In the genomic region with DNA sequence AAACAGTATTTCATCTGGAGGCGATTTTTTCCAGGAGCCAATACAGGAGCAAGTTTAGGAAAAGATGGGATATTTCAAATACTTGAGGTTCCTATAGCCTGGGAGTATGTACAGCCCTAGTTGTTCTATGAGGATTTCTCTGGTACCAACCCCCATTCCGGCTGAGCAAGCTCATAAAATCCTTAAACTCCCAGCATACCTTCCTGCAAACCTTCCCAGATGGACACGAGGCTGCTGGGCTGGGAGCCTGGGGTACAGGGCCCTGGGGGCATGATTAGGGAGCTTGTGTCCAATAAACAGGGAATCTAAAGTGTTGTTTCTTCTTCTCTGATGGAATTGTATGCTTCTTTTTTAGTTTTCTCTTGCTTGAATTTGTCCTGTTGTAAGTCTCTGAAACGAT, we compare ENCODE assay signal across 1 cellular context.
TF ChIP-seq lines count a peak whose summit lies in the region.

No MANE protein-coding gene starts in this region.

TF ChIP-seq in HepG2, 621 proteins besides CTCF, POLR2A, EP300 and RAD21:
- no peak for TF ChIP-seq MAFG (CRISPR knock-in tag; IDR thresholded peaks at IDR 0.05)
- TF ChIP-seq ETS1 (CRISPR knock-in tag; IDR thresholded peaks at IDR 0.05) = no peak
- TF ChIP-seq, protein P1, sequence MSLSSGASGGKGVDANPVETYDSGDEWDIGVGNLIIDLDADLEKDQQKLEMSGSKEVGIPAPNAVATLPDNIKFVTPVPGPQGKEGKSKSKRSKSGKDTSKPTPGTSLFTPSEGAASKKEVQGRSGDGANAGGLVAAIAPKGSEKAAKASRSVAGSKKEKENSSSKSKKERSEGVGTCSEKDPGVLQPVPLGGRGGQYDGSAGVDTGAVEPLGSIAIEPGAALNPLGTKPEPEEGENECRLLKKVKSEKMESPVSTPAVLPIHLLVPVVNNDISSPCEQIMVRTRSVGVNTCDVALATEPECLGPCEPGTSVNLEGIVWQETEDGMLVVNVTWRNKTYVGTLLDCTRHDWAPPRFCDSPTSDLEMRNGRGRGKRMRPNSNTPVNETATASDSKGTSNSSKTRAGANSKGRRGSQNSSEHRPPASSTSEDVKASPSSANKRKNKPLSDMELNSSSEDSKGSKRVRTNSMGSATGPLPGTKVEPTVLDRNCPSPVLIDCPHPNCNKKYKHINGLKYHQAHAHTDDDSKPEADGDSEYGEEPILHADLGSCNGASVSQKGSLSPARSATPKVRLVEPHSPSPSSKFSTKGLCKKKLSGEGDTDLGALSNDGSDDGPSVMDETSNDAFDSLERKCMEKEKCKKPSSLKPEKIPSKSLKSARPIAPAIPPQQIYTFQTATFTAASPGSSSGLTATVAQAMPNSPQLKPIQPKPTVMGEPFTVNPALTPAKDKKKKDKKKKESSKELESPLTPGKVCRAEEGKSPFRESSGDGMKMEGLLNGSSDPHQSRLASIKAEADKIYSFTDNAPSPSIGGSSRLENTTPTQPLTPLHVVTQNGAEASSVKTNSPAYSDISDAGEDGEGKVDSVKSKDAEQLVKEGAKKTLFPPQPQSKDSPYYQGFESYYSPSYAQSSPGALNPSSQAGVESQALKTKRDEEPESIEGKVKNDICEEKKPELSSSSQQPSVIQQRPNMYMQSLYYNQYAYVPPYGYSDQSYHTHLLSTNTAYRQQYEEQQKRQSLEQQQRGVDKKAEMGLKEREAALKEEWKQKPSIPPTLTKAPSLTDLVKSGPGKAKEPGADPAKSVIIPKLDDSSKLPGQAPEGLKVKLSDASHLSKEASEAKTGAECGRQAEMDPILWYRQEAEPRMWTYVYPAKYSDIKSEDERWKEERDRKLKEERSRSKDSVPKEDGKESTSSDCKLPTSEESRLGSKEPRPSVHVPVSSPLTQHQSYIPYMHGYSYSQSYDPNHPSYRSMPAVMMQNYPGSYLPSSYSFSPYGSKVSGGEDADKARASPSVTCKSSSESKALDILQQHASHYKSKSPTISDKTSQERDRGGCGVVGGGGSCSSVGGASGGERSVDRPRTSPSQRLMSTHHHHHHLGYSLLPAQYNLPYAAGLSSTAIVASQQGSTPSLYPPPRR (CRISPR knock-in tag; IDR thresholded peaks at IDR 0.05; ENCODE audit: borderline replicate concordance) = 0 out of 2 replicates have a peak, but pooled peaks have one; percentile 21
- TF ChIP-seq ZXDC (CRISPR knock-in tag; IDR thresholded peaks at IDR 0.05) = no peak
- TF ChIP-seq ZNF335 (CRISPR knock-in tag; IDR thresholded peaks at IDR 0.05) = no peak
- TF ChIP-seq ZNF354B (CRISPR knock-in tag; IDR thresholded peaks at IDR 0.05) = no peak
- TF ChIP-seq FUBP1 (CRISPR knock-in tag; IDR thresholded peaks at IDR 0.05; ENCODE audit: borderline replicate concordance) = no peak
- no peak for TF ChIP-seq TCF12 (IDR thresholded peaks at IDR 0.05)
- no peak for TF ChIP-seq TCF12 (CRISPR knock-in tag; IDR thresholded peaks at IDR 0.05)
- no peak for TF ChIP-seq ZNF550 (CRISPR knock-in tag; IDR thresholded peaks at IDR 0.05; ENCODE audit: borderline replicate concordance)
- TF ChIP-seq GATA4 (IDR thresholded peaks at IDR 0.05; ENCODE audit: borderline replicate concordance, low read depth) = no peak
- TF ChIP-seq ZNF562 (CRISPR knock-in tag; IDR thresholded peaks at IDR 0.05; ENCODE audit: borderline replicate concordance) = no peak
- 0 out of 2 replicates have a peak, but pooled peaks have one; percentile 2 for TF ChIP-seq KDM5A (IDR thresholded peaks at IDR 0.05; ENCODE audit: borderline replicate concordance, low read length)
- TF ChIP-seq U2AF1 (optimal IDR thresholded peaks at IDR 0.05; ENCODE audit: low read depth, low read length) = no peak
TF ChIP-seq in HepG2: peak in this region for 2.
